ENCODE assay signal across 14 cellular contexts in the genomic region with DNA sequence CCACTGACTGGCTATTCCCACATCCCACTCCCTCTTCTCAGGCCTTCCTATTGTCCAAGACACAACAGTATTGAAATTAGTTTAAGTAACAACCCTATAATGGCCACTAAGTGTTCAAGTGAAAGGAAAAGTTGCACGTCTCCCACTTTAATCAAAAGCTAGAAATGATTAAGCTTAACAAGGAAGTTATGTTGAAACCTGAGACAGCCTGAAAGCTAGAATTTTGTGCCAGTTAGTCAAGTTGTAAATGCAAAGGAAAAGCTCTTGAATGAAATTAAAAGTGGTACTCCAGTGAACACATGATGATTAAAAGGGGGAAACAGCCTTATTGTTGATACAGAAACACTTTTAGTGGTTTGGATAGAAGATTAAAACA.
"Had no signal": no experiment of that assay in that cellular context is flagged by ENCODE, and none has a peak within 500 bp of the region (broad histone marks: within the 10 kb centered on the region; RNA-seq: fewer than 3 reads in every experiment).

No MANE protein-coding gene starts in this region.

- H3K27me3 Mint-ChIP-seq: naive thymus-derived CD8-positive, alpha-beta T cell had no signal

- H3K27ac Mint-ChIP-seq: endodermal cell; immature natural killer cell; naive thymus-derived CD8-positive, alpha-beta T cell had no signal

- ATAC-seq: foreskin keratinocyte; left colon; mucosa of descending colon; naive thymus-derived CD8-positive, alpha-beta T cell; right cardiac atrium had no signal

- DNase-seq: effector CD4-positive, alpha-beta T cell; endodermal cell; erythroblast; foreskin keratinocyte; immature natural killer cell; left colon; mucosa of descending colon; naive thymus-derived CD8-positive, alpha-beta T cell; small intestine; stimulated activated CD4-positive, alpha-beta T cell treated with anti-CD3 and anti-CD28 coated beads, Interleukin-12 subunit alpha, Interleukin-12 subunit beta, amount 100 ng/mL, for 4 hours; stimulated activated naive CD4-positive, alpha-beta T cell treated with Interleukin-2 at 50 U/mL for 16 hours; tibial artery had no signal

- H3K36me3 Mint-ChIP-seq: immature natural killer cell; naive thymus-derived CD8-positive, alpha-beta T cell had no signal

- H3K4me1 Mint-ChIP-seq: endodermal cell; immature natural killer cell; naive thymus-derived CD8-positive, alpha-beta T cell; neural crest cell had no signal

- H3K4me3 Mint-ChIP-seq: endodermal cell; immature natural killer cell; naive thymus-derived CD8-positive, alpha-beta T cell; neural crest cell had no signal
